Comparison of ENCODE assay signal across 8 cellular contexts in genomic region chr1:62175568-62176179, GRCh38. TPM values are rescaled to one million over a fixed set of nuclear protein-coding genes. Genes with fewer than 3 reads are reported as not detected.
DNase-seq lines count a peak whose midpoint lies in the region; ATAC-seq, FAIRE-seq and TF ChIP-seq lines count a peak whose summit lies in the region.

No MANE protein-coding gene starts in this region.

- TF ChIP-seq CTCF in D721Med (IDR thresholded peaks at IDR 0.05; ENCODE audit: insufficient read depth, missing control alignments) (peak; percentile 91), retinal pigment epithelial cell (conservative IDR thresholded peaks at IDR 0.05; ENCODE audit: low read depth, low read length) (peak; percentile 79), omental fat pad (IDR thresholded peaks at IDR 0.05) (peak in 1 of 3 donors; percentile 43)

- FAIRE-seq in D721Med (lab: Jason Lieb, UNC): no peak

- DNase-seq in D721Med (ENCODE audit: insufficient read length, low spot score) (no peak), H4 (ENCODE audit: low spot score) (peak; percentile 61), NCI-H446 treated with DMSO at 0.1 percent for 48 hours (lab: John Stamatoyannopoulos, UW) (peak; percentile 34), globus pallidus (ENCODE audit: low spot score) (peak; percentile 22), retinal pigment epithelial cell (ENCODE audit: low read depth) (no peak), omental fat pad (ENCODE audit: low spot score) (no peak)
- peak; percentile 32 for DNase-seq in activated CD8-positive, alpha-beta memory T cell treated with anti-CD3 and anti-CD28 coated beads, Interleukin-2, amount 50 U/mL, for 4 hours

- no peak overlapping the region for H3K4me3 ChIP-seq in retinal pigment epithelial cell (ENCODE audit: low read length)

- ATAC-seq in HG02642 (IDR thresholded peaks at IDR 0.05; ENCODE audit: poor library complexity, unreplicated experiment): no peak
- no peak for ATAC-seq in omental fat pad (ENCODE audit: low FRiP score)

RNA-seq across cellular contexts. Expression of gene L1TD1, which starts 19.0 kb away (rescaled TPM):
- total RNA-seq in H4 (2014; rRNA removed; shearing (Covaris generic)): not detected in 2 replicates
- total RNA-seq in omental fat pad: under 1 TPM in 1 of 4 donors, not detected in 3; 0.13 TPM

Comparison
In these comparisons a context has a peak if more than half of its experiments do, and no peak if none do; other contexts are left out.
1. DNase-seq: peak in H4 (single experiment), NCI-H446 treated with DMSO at 0.1 percent for 48 hours (single experiment), activated CD8-positive, alpha-beta memory T cell treated with anti-CD3 and anti-CD28 coated beads, Interleukin-2, amount 50 U/mL, for 4 hours (single experiment) and globus pallidus (single experiment); none in D721Med (single experiment), retinal pigment epithelial cell (single experiment) and omental fat pad (single experiment).